In genomic region chr16:534089-534635, GRCh38 we compare ENCODE assay signal across 2 cellular contexts.
TF ChIP-seq lines count a peak whose summit lies in the region.

No MANE protein-coding gene starts in this region.

TF ChIP-seq in H1, 55 proteins besides CTCF, POLR2A, EP300 and RAD21:
- TF ChIP-seq NANOG (IDR thresholded peaks at IDR 0.05; ENCODE audit: insufficient read depth, low read depth, low read length, poor library complexity, severe bottlenecking) (no peak), GABPA (IDR thresholded peaks at IDR 0.05; ENCODE audit: borderline replicate concordance, insufficient read depth, low read length) (no peak), RNF2 (IDR thresholded peaks at IDR 0.05; ENCODE audit: borderline replicate concordance, low read depth, low read length, missing control alignments, poor library complexity, severe bottlenecking) (no peak), SAP30 (IDR thresholded peaks at IDR 0.05; ENCODE audit: insufficient read depth, insufficient replicate concordance, low read length) (no peak), BACH1 (IDR thresholded peaks at IDR 0.05; ENCODE audit: low read length) (no peak), SP2 (IDR thresholded peaks at IDR 0.05; ENCODE audit: low read length) (no peak), ATF2 (IDR thresholded peaks at IDR 0.05; ENCODE audit: low read length) (no peak)

TF ChIP-seq in GM12891, 5 proteins besides CTCF, POLR2A, EP300 and RAD21:
- TF ChIP-seq POLR2AphosphoS5 (IDR thresholded peaks at IDR 0.05; ENCODE audit: low read depth, low read length), result no peak
- TF ChIP-seq PAX5 (IDR thresholded peaks at IDR 0.05; ENCODE audit: insufficient read depth, low read length, severe bottlenecking), result no peak
- no peak for TF ChIP-seq TAF1 (IDR thresholded peaks at IDR 0.05; ENCODE audit: low read depth, low read length)
- TF ChIP-seq SPI1 (IDR thresholded peaks at IDR 0.05; ENCODE audit: low read depth, low read length), result no peak
- no peak for TF ChIP-seq POU2F2 (IDR thresholded peaks at IDR 0.05; ENCODE audit: low read depth, low read length)
